21 cellular contexts compared by ENCODE assay signal in the genomic region with DNA sequence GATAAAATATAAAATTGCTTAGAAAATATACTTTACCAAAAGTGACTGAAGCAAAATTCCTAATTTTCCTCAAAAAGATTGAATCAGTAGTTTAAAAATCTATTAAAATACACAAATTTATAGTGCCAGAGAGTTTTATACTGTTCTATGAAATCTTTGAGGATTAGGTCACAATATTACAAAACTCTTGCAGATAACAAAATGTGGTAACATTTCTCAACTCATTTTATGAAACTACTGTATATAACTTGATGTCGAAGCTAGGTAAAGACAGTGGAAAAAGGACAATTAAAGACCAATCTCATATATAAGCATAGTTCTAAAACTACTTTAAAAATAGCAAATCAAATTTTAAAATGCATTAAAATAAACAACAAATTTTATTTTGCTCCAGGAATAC. TPM values are rescaled to one million over a fixed set of nuclear protein-coding genes. Genes with fewer than 3 reads are reported as not detected.
DNase-seq lines count a peak whose midpoint lies in the region; ATAC-seq, FAIRE-seq and TF ChIP-seq lines count a peak whose summit lies in the region.
"Had no signal": no experiment of that assay in that cellular context is flagged by ENCODE, and none has a peak within 500 bp of the region (broad histone marks: within the 10 kb centered on the region; RNA-seq: fewer than 3 reads in every experiment).

No MANE protein-coding gene starts in this region.

- in situ Hi-C loops in gastrocnemius medialis (cut with MboI; ENCODE audit: low sequenced_read_pairs in 4 of 4) = no loop called here

- H3K9me3 ChIP-seq in kidney (ENCODE audit: control insufficient read depth in 1 of 2, low read length in 2 of 2) (no peaks in the 10 kb centered on the region), WERI-Rb-1 (ENCODE audit: severe bottlenecking) (no peaks in the 10 kb centered on the region), gastrocnemius medialis (no peaks in the 10 kb centered on the region)
- H3K9me3 ChIP-seq: BE2C, SK-N-SH had no signal

- FAIRE-seq in kidney (lab: Jason Lieb, UNC) = peak; percentile 21
- no peak for FAIRE-seq in GM19239 (lab: Jason Lieb, UNC)
- FAIRE-seq: H54 had no signal

- intact Hi-C loops in kidney (cut with DNase I) = no loop called here
- intact Hi-C loops in gastrocnemius medialis (cut with DNase I; ENCODE audit: low total_unique reads) = no loop called here

- peaks cover 0 to 2% of the 10 kb centered on the region in 2 donors for H3K4me1 ChIP-seq in kidney (ENCODE audit: control insufficient read depth in 1 of 2, insufficient read depth in 1 of 2, low read depth in 1 of 2, low read length in 2 of 2)
- H3K4me1 ChIP-seq in gastrocnemius medialis = no peaks in the 10 kb centered on the region
- H3K4me1 ChIP-seq: BE2C had no signal

- H3K9ac ChIP-seq in kidney (ENCODE audit: low read length in 2 of 2) = no peak overlapping the region
- H3K9ac ChIP-seq: SK-N-SH had no signal

- TF ChIP-seq CTCF in kidney (IDR thresholded peaks at IDR 0.05; ENCODE audit: borderline replicate concordance, extremely low read depth, insufficient read depth) (no peak), WERI-Rb-1 (IDR thresholded peaks at IDR 0.05; ENCODE audit: low read depth, low read length) (no peak), gastrocnemius medialis (IDR thresholded peaks at IDR 0.05 in 4 of 5, conservative IDR thresholded peaks at IDR 0.05 in 1 of 5) (no peak)

- H3K4me3 ChIP-seq in kidney (ENCODE audit: low read length in 2 of 2) (no peak overlapping the region), WERI-Rb-1 (ENCODE audit: low read depth, low read length) (no peak overlapping the region), gastrocnemius medialis (no peak overlapping the region)

- TF ChIP-seq POLR2A in gastrocnemius medialis (IDR thresholded peaks at IDR 0.05) = no peak

- no peak overlapping the region for H3K27ac ChIP-seq in kidney (ENCODE audit: low read depth in 2 of 2, low read length in 2 of 2)
- no peak overlapping the region for H3K27ac ChIP-seq in WERI-Rb-1
- no peak overlapping the region for H3K27ac ChIP-seq in gastrocnemius medialis

- no peaks in the 10 kb centered on the region for H3K27me3 ChIP-seq in WERI-Rb-1 (ENCODE audit: insufficient read depth, low read depth, severe bottlenecking)
- H3K27me3 ChIP-seq in gastrocnemius medialis = no peaks in the 10 kb centered on the region

- no peak for ATAC-seq in gastrocnemius medialis

- DNase-seq in GF-D8 (lab: John Stamatoyannopoulos, UW) (peak; percentile 3), NCI-H226 (peak; percentile 58), dedifferentiated amniotic fluid mesenchymal stem cell (ENCODE audit: extremely low spot score) (peak; percentile 44), kidney (no peak), WERI-Rb-1 (no peak), GM19239 (ENCODE audit: insufficient read length, low spot score) (no peak), gastrocnemius medialis (no peak), NCI-H774 (lab: John Stamatoyannopoulos, UW) (no peak)
- DNase-seq: ACHN; BE2C; Calu3; CD4-positive, alpha-beta T cell; DMS53; Karpas-422; MM.1S; NCI-H187 treated with DMSO at 0.1 percent for 48 hours; NCI-H446; SHP77; SK-N-SH had no signal

- H3K36me3 ChIP-seq in kidney (ENCODE audit: control insufficient read depth in 1 of 2, insufficient read depth in 2 of 2, low read length in 2 of 2) = no peaks in the 10 kb centered on the region
- no peaks in the 10 kb centered on the region for H3K36me3 ChIP-seq in WERI-Rb-1
- no peaks in the 10 kb centered on the region for H3K36me3 ChIP-seq in gastrocnemius medialis
- H3K36me3 ChIP-seq: BE2C had no signal

RNA-seq across cellular contexts. Expression of a gene that starts 15.9 kb away (rescaled TPM):
- total RNA-seq in kidney (17.8 TPM), gastrocnemius medialis (under 1 TPM in 1 of 4 donors, not detected in 3; 0.07 TPM)
- 29.2 TPM for polyA plus RNA-seq in kidney (ENCODE audit: insufficient read depth, low read depth, low replicate concordance)
- total RNA-seq: CD4-positive, alpha-beta T cell; HT-29 had no signal

RNA-seq across cellular contexts. Expression of a gene that starts 50.7 kb away (rescaled TPM):
- total RNA-seq in kidney (2.7 TPM), gastrocnemius medialis (1 to 10 TPM in 2 of 4 donors, under 1 TPM in 1, not detected in 1; 0.87 to 9.1 (median 2.5) TPM)
- 0.45 TPM for polyA plus RNA-seq in kidney (ENCODE audit: insufficient read depth, low read depth, low replicate concordance)
- total RNA-seq: HT-29 had no signal

Comparison
In these comparisons a context has a peak if more than half of its experiments do, and no peak if none do; other contexts are left out.
1. DNase-seq: peak in GF-D8 (single experiment), NCI-H226 (single experiment) and dedifferentiated amniotic fluid mesenchymal stem cell (single experiment); none in kidney (single experiment), WERI-Rb-1 (single experiment), GM19239 (single experiment), gastrocnemius medialis (0 of 2) and NCI-H774 (single experiment).
2. RNA of a gene that starts 15.9 kb away (total RNA-seq): 17.8 TPM in kidney (single experiment); 0.07 TPM in gastrocnemius medialis; every median in the first group is over 10 times any median in the second.